23 cellular contexts compared by ENCODE assay signal in genomic region chr10:1591045-1591444, GRCh38.
"Had no signal": no experiment of that assay in that cellular context is flagged by ENCODE, and none has a peak within 500 bp of the region (broad histone marks: within the 10 kb centered on the region; RNA-seq: fewer than 3 reads in every experiment).

No MANE protein-coding gene starts in this region.

- H3K9me3 Mint-ChIP-seq: dendritic cell treated with granulocyte-macrophage colony-stimulating factor and Interleukin-4, amounts not matched to agents 40 ng/mL and 50 ng/mL, for 4 days had no signal

- H3K4me1 ChIP-seq: esophagus squamous epithelium, gastrocnemius medialis, heart right ventricle, left lung, lower lobe of right lung had no signal

- H3K4me1 Mint-ChIP-seq: mesothelial cell of epicardium had no signal

- DNase-seq: cortex of kidney; effector CD8-positive, alpha-beta T cell; effector memory CD8-positive, alpha-beta T cell; erythroblast; esophagus squamous epithelium; foreskin fibroblast; foreskin melanocyte; gastrocnemius medialis; glutamatergic neuron; heart right ventricle; hippocampal formation; left cardiac atrium; left lung; left ventricle myocardium superior; lower lobe of right lung; mesenchymal stem cell; mucosa of descending colon; naive B cell had no signal

- H3K36me3 ChIP-seq: esophagus squamous epithelium, gastrocnemius medialis, heart right ventricle, left lung, lower lobe of right lung had no signal

- H3K4me3 Mint-ChIP-seq: dendritic cell treated with granulocyte-macrophage colony-stimulating factor and Interleukin-4, amounts not matched to agents 40 ng/mL and 50 ng/mL, for 4 days; effector memory CD8-positive, alpha-beta T cell; mesothelial cell of epicardium; naive B cell had no signal

- H3K27me3 ChIP-seq: esophagus squamous epithelium, gastrocnemius medialis had no signal

- H3K27ac ChIP-seq: epithelial cell of prostate, esophagus squamous epithelium, gastrocnemius medialis, heart right ventricle, left lung, lower lobe of right lung had no signal

- H3K36me3 Mint-ChIP-seq: mesothelial cell of epicardium had no signal

- FAIRE-seq: colon, islet of Langerhans had no signal

- H3K4me3 ChIP-seq: esophagus squamous epithelium, gastrocnemius medialis, heart right ventricle, left lung, lower lobe of right lung, mucosa of descending colon had no signal

- H3K27me3 Mint-ChIP-seq: dendritic cell treated with granulocyte-macrophage colony-stimulating factor and Interleukin-4, amounts not matched to agents 40 ng/mL and 50 ng/mL, for 4 days had no signal

- H3K9me3 ChIP-seq: esophagus squamous epithelium, gastrocnemius medialis, heart right ventricle, lower lobe of right lung, mucosa of descending colon had no signal

- H3K27ac Mint-ChIP-seq: dendritic cell treated with granulocyte-macrophage colony-stimulating factor and Interleukin-4, amounts not matched to agents 40 ng/mL and 50 ng/mL, for 4 days; effector memory CD8-positive, alpha-beta T cell; mesothelial cell of epicardium; naive B cell had no signal
